Comparison of ENCODE assay signal across 10 cellular contexts in genomic region chr6:46407246-46407645, GRCh38.
"Had no signal": no experiment of that assay in that cellular context is flagged by ENCODE, and none has a peak within 500 bp of the region (broad histone marks: within the 10 kb centered on the region; RNA-seq: fewer than 3 reads in every experiment).

No MANE protein-coding gene starts in this region.

- H3K27me3 ChIP-seq: cardiac muscle cell, SJCRH30 had no signal

- H3K4me3 ChIP-seq: cardiac muscle cell, SJCRH30 had no signal

- H3K27ac ChIP-seq: cardiac muscle cell, epithelial cell of prostate, SJCRH30, WERI-Rb-1 had no signal

- ATAC-seq: left colon, T-helper 17 cell had no signal

- H3K9me3 ChIP-seq: SJCRH30 had no signal

- H3K4me1 ChIP-seq: SJCRH30 had no signal

- H3K36me3 ChIP-seq: cardiac muscle cell, SJCRH30, WERI-Rb-1 had no signal

- DNase-seq: activated CD4-positive, alpha-beta T cell treated with anti-CD3 and anti-CD28 coated beads for 1 hour; activated CD4-positive, alpha-beta T cell treated with anti-CD3 and anti-CD28 coated beads, Interleukin-2, amount 50 U/mL, for 4 hours; activated gamma-delta T cell; endodermal cell; left colon; SJCRH30; T-helper 17 cell; WERI-Rb-1 had no signal
